In genomic region chr10:116974442-116975005, GRCh38 we compare ENCODE assay signal across 13 cellular contexts. TPM values are rescaled to one million over a fixed set of nuclear protein-coding genes. Genes with fewer than 3 reads are reported as not detected.
DNase-seq lines count a peak whose midpoint lies in the region; ATAC-seq, FAIRE-seq and TF ChIP-seq lines count a peak whose summit lies in the region.
"Had no signal": no experiment of that assay in that cellular context is flagged by ENCODE, and none has a peak within 500 bp of the region (broad histone marks: within the 10 kb centered on the region; RNA-seq: fewer than 3 reads in every experiment).

No MANE protein-coding gene starts in this region.

- TF ChIP-seq RAD21 in neural cell (conservative IDR thresholded peaks at IDR 0.05) = no peak

- no peak for ATAC-seq in right lobe of liver
- ATAC-seq: activated CD8-positive, alpha-beta T cell treated with anti-CD3 and anti-CD28 coated beads, Interleukin-2, amount 10 ng/mL, durations not matched to agents 7 days and 5 days; lower lobe of right lung; Right ventricle myocardium inferior had no signal

- TF ChIP-seq EP300 in neural cell (conservative IDR thresholded peaks at IDR 0.05; ENCODE audit: poor library complexity, severe bottlenecking) (no peak), suprapubic skin (IDR thresholded peaks at IDR 0.05) (no peak)

- 34% methylated on average over 5 of the region's 5 CpGs for WGBS in suprapubic skin
- 69% methylated on average over 5 of the region's 5 CpGs for WGBS in right lobe of liver (ENCODE audit: insufficient coverage, low coverage, low lambda C conversion rate, missing lambda C conversion rate)

- DNase-seq in GM03348 (ENCODE audit: low spot score) = peak; percentile 46
- peak; percentile 76 for DNase-seq in NCI-H1436 (lab: John Stamatoyannopoulos, UW)
- peak; percentile 96 for DNase-seq in bronchial epithelial cell (ENCODE audit: low read depth)
- DNase-seq in activated CD4-positive, CD25-positive, alpha-beta regulatory T cell treated with anti-CD3 and anti-CD28 coated beads, Interleukin-2, amount 50 U/mL, for 72 hours = no peak
- no peak for DNase-seq in effector memory CD4-positive, alpha-beta T cell
- no peak for DNase-seq in suprapubic skin (ENCODE audit: low spot score in 2 of 2)
- no peak for DNase-seq in right lobe of liver
- DNase-seq: activated CD8-positive, alpha-beta T cell treated with anti-CD3 and anti-CD28 coated beads, Interleukin-2, amount 10 ng/mL, durations not matched to agents 7 days and 5 days; lower lobe of right lung; stimulated activated CD4-positive, alpha-beta T cell treated with anti-CD3 and anti-CD28 coated beads, Interleukin-15, amount 100 ng/mL, for 24 hours had no signal

- H3K4me1 ChIP-seq in effector memory CD4-positive, alpha-beta T cell (ENCODE audit: control insufficient read depth, insufficient read depth, low read length, poor library complexity, severe bottlenecking) = no peaks in the 10 kb centered on the region
- H3K4me1 ChIP-seq in suprapubic skin (no peaks in the 10 kb centered on the region), right lobe of liver (no peaks in the 10 kb centered on the region)
- H3K4me1 ChIP-seq: lower lobe of right lung had no signal

- H3K4me2 ChIP-seq in neural cell (ENCODE audit: low read length) = no peak overlapping the region

- H3K27ac ChIP-seq in neural cell (ENCODE audit: low read length) (no peak overlapping the region), suprapubic skin (no peak overlapping the region), right lobe of liver (no peak overlapping the region)
- no peak overlapping the region for H3K27ac ChIP-seq in effector memory CD4-positive, alpha-beta T cell (ENCODE audit: insufficient read depth, low read length, poor library complexity, severe bottlenecking)
- H3K27ac ChIP-seq: HL-60, lower lobe of right lung had no signal

- H3K9me2 ChIP-seq in neural cell (ENCODE audit: insufficient read depth, low read length) = no peaks in the 10 kb centered on the region

- H3K27me3 ChIP-seq in bronchial epithelial cell (ENCODE audit: control insufficient read depth, insufficient read depth, low read length) (no peaks in the 10 kb centered on the region), neural cell (ENCODE audit: insufficient read depth, low read depth, low read length) (no peaks in the 10 kb centered on the region), suprapubic skin (no peaks in the 10 kb centered on the region), right lobe of liver (no peaks in the 10 kb centered on the region)
- H3K27me3 ChIP-seq in effector memory CD4-positive, alpha-beta T cell (replicated peaks; ENCODE audit: control insufficient read depth, insufficient read depth, low read length, poor library complexity, severe bottlenecking) = no peaks in the 10 kb centered on the region

- H3K79me2 ChIP-seq in neural cell (replicated peaks; ENCODE audit: insufficient read depth, low read length) = no peaks in the 10 kb centered on the region

- no peak overlapping the region for H2AFZ ChIP-seq in neural cell (ENCODE audit: low read depth, low read length)

- H3K36me3 ChIP-seq in bronchial epithelial cell (ENCODE audit: control insufficient read depth, insufficient read depth, low read length) (no peaks in the 10 kb centered on the region), neural cell (ENCODE audit: insufficient read depth, low read length) (no peaks in the 10 kb centered on the region), suprapubic skin (peaks cover 8% of the 10 kb centered on the region), right lobe of liver (peaks cover 0 to 6% (median 2%) of the 10 kb centered on the region in 4 donors)
- no peaks in the 10 kb centered on the region for H3K36me3 ChIP-seq in effector memory CD4-positive, alpha-beta T cell (ENCODE audit: control insufficient read depth, insufficient read depth, low read length)

- TF ChIP-seq POLR2A in suprapubic skin (IDR thresholded peaks at IDR 0.05) (no peak), right lobe of liver (IDR thresholded peaks at IDR 0.05) (no peak)

- H3F3A ChIP-seq in neural cell (ENCODE audit: insufficient read depth, low read length, poor library complexity, severe bottlenecking) = no peaks in the 10 kb centered on the region

- H3K9me3 ChIP-seq in neural cell (ENCODE audit: low read length) (no peaks in the 10 kb centered on the region), suprapubic skin (no peaks in the 10 kb centered on the region), right lobe of liver (no peaks in the 10 kb centered on the region)
- H3K9me3 ChIP-seq in effector memory CD4-positive, alpha-beta T cell (ENCODE audit: control insufficient read depth, low read length) = no peaks in the 10 kb centered on the region
- H3K9me3 ChIP-seq: lower lobe of right lung had no signal

- H4K20me1 ChIP-seq in neural cell (ENCODE audit: insufficient read depth) = no peaks in the 10 kb centered on the region

- H3K4me3 ChIP-seq in bronchial epithelial cell (ENCODE audit: low read depth, low read length) (no peak overlapping the region), neural cell (ENCODE audit: low read length) (peak overlapping the region; percentile 37), suprapubic skin (no peak overlapping the region), right lobe of liver (no peak overlapping the region)
- no peak overlapping the region for H3K4me3 ChIP-seq in effector memory CD4-positive, alpha-beta T cell (ENCODE audit: insufficient read depth, low read depth, low read length, poor library complexity, severe bottlenecking)
- H3K4me3 ChIP-seq: lower lobe of right lung had no signal

- H3K9ac ChIP-seq in neural cell (ENCODE audit: low read length) = no peak overlapping the region

- intact Hi-C loops in right lobe of liver (cut with DNase I) = no loop called here

- FAIRE-seq in bronchial epithelial cell (lab: Jason Lieb, UNC) = no peak

- TF ChIP-seq CTCF in bronchial epithelial cell (IDR thresholded peaks at IDR 0.05; ENCODE audit: insufficient read depth, low read length, severe bottlenecking) (no peak), neural cell (IDR thresholded peaks at IDR 0.05; ENCODE audit: poor library complexity, severe bottlenecking) (no peak), suprapubic skin (IDR thresholded peaks at IDR 0.05) (no peak), right lobe of liver (IDR thresholded peaks at IDR 0.05) (no peak)

TF ChIP-seq in neural cell, 6 proteins besides CTCF, POLR2A, EP300 and RAD21:
- TF ChIP-seq REST (IDR thresholded peaks at IDR 0.05; ENCODE audit: borderline replicate concordance) (no peak), TAF1 (IDR thresholded peaks at IDR 0.05; ENCODE audit: low read depth) (no peak), SMC3 (conservative IDR thresholded peaks at IDR 0.05; ENCODE audit: poor library complexity) (no peak), POLR2AphosphoS5 (IDR thresholded peaks at IDR 0.05) (no peak), EZH2 (IDR thresholded peaks at IDR 0.05; ENCODE audit: borderline replicate concordance, insufficient read depth, low read length, poor library complexity, severe bottlenecking) (no peak), MXI1 (conservative IDR thresholded peaks at IDR 0.05; ENCODE audit: poor library complexity, severe bottlenecking) (no peak)

RNA-seq across cellular contexts. Expression of gene SHTN1, which starts 30.5 kb away (rescaled TPM):
- total RNA-seq in bronchial epithelial cell (2.1 and 3.1 TPM in 2 replicates), suprapubic skin (10 to 100 TPM; 20.9 to 55.5 (median 25.2) TPM), right lobe of liver (10 to 100 TPM; 28.5 to 42.9 (median 31.7) TPM)
- polyA plus RNA-seq in neural cell = 40.9 and 55.8 TPM in 2 replicates
- polyA minus RNA-seq in neural cell = 34.3 and 49.2 TPM in 2 replicates
- total RNA-seq: activated CD8-positive, alpha-beta T cell treated with anti-CD3 and anti-CD28 coated beads, Interleukin-2, amount 10 ng/mL, durations not matched to agents 7 days and 5 days had no signal

Comparison
In these comparisons a context has a peak if more than half of its experiments do, and no peak if none do; other contexts are left out.
1. DNase-seq: peak in GM03348 (single experiment), NCI-H1436 (single experiment) and bronchial epithelial cell (single experiment); none in activated CD4-positive, CD25-positive, alpha-beta regulatory T cell treated with anti-CD3 and anti-CD28 coated beads, Interleukin-2, amount 50 U/mL, for 72 hours (single experiment), effector memory CD4-positive, alpha-beta T cell (0 of 3), suprapubic skin (0 of 2) and right lobe of liver (0 of 3).